10 cellular contexts compared by ENCODE assay signal in genomic region chr19:6276447-6276846, GRCh38. TPM values are rescaled to one million over a fixed set of nuclear protein-coding genes. Genes with fewer than 3 reads are reported as not detected.
A peak's percentile ranks its signal among the peaks of the same experiment; 100 is the strongest.
DNase-seq lines count a peak whose midpoint lies in the region; ATAC-seq, FAIRE-seq and TF ChIP-seq lines count a peak whose summit lies in the region.
"Had no signal": no experiment of that assay in that cellular context is flagged by ENCODE, and none has a peak within 500 bp of the region (broad histone marks: within the 10 kb centered on the region; RNA-seq: fewer than 3 reads in every experiment).

No MANE protein-coding gene starts in this region.

- H3K27me3 ChIP-seq in endothelial cell of umbilical vein (ENCODE audit: control insufficient read depth in 2 of 2, insufficient read depth in 2 of 2, low read length in 2 of 2) (no peaks in the 10 kb centered on the region), neural cell (ENCODE audit: insufficient read depth, low read depth, low read length) (no peaks in the 10 kb centered on the region)

- no peak for TF ChIP-seq CTCF in AG09319 (IDR thresholded peaks at IDR 0.05; ENCODE audit: low read depth, low read length)
- no peak for TF ChIP-seq CTCF in endothelial cell of umbilical vein (IDR thresholded peaks at IDR 0.05; ENCODE audit: extremely low read depth in 1 of 2, insufficient read depth in 1 of 2, low read depth in 1 of 2, low read length in 2 of 2)
- no peak for TF ChIP-seq CTCF in neural cell (IDR thresholded peaks at IDR 0.05; ENCODE audit: poor library complexity, severe bottlenecking)
- TF ChIP-seq CTCF in omental fat pad (IDR thresholded peaks at IDR 0.05): no peak

- peak; percentile 70 for DNase-seq in AG09319 (ENCODE audit: extremely low read depth, low read depth)
- peak; percentile 53 for DNase-seq in NCI-H82 (lab: John Stamatoyannopoulos, UW)
- DNase-seq in endothelial cell of umbilical vein (ENCODE audit: low read depth, low spot score): peak; percentile 58
- no peak for DNase-seq in DMS53 (lab: John Stamatoyannopoulos, UW)
- DNase-seq in omental fat pad (ENCODE audit: low spot score): no peak
- DNase-seq in HTR-8/SVneo (ENCODE audit: insufficient read length, low spot score): no peak
- DNase-seq: H9 had no signal

- no peaks in the 10 kb centered on the region for H3F3A ChIP-seq in neural cell (ENCODE audit: insufficient read depth, low read length, poor library complexity, severe bottlenecking)

- intact Hi-C loops in endothelial cell of umbilical vein (cut with micrococcal nuclease): loop anchor here (1.0 kb wide), 1 partner anchor 38 kb away; no protein-coding TSS in a partner anchor

- H4K20me1 ChIP-seq in endothelial cell of umbilical vein (replicated peaks; ENCODE audit: control insufficient read depth, extremely low read depth, insufficient read depth, low read length) (no peaks in the 10 kb centered on the region), neural cell (ENCODE audit: insufficient read depth) (peaks cover 8% of the 10 kb centered on the region)

- H3K4me3 ChIP-seq in endothelial cell of umbilical vein (replicated peaks in 1 of 3; ENCODE audit: insufficient read depth in 1 of 3, low read depth in 1 of 3, low read length in 3 of 3): no peak overlapping the region
- peak overlapping the region; percentile 91 for H3K4me3 ChIP-seq in neural cell (ENCODE audit: low read length)

- H3K4me1 ChIP-seq in endothelial cell of umbilical vein (ENCODE audit: control insufficient read depth, extremely low read depth, insufficient read depth, low read length): peaks cover 73% of the 10 kb centered on the region

- H3K9me2 ChIP-seq in neural cell (ENCODE audit: insufficient read depth, low read length): no peaks in the 10 kb centered on the region

- CTCF ChIA-PET in endothelial cell of umbilical vein (lab: Charles Lee): interaction anchor here (1.6 to 2.5 kb wide), 3 partner anchors 9 to 58 kb away, joined by 6 to 19 read pairs (median 10); no protein-coding TSS in a partner anchor

- peak overlapping the region; percentile 26 for H3K4me2 ChIP-seq in endothelial cell of umbilical vein (ENCODE audit: insufficient read depth, low read length)
- no peak overlapping the region for H3K4me2 ChIP-seq in neural cell (ENCODE audit: low read length)

- TF ChIP-seq RAD21 in neural cell (conservative IDR thresholded peaks at IDR 0.05): no peak

- BruUV-seq in endothelial cell of umbilical vein (replicated peaks; lab: Mats Ljungman, UMichigan): no TSS peak

- FAIRE-seq in endothelial cell of umbilical vein (lab: Jason Lieb, UNC) (peak; percentile 54), HTR-8/SVneo (lab: Jason Lieb, UNC) (no peak)

- H3K9me3 ChIP-seq in endothelial cell of umbilical vein (replicated peaks; ENCODE audit: control insufficient read depth, insufficient read depth, low read length) (no peaks in the 10 kb centered on the region), neural cell (ENCODE audit: low read length) (no peaks in the 10 kb centered on the region)

- dilution Hi-C loops in endothelial cell of umbilical vein (cut with MboI; ENCODE audit: extremely low pct_ligation_motif_present, low sequenced_read_pairs): loop anchor here (10.0 kb wide), 1 partner anchor 52 kb away; no protein-coding TSS in a partner anchor

- H3K36me3 ChIP-seq in endothelial cell of umbilical vein (ENCODE audit: control insufficient read depth in 2 of 2, extremely low read depth in 1 of 2, insufficient read depth in 2 of 2, low read length in 2 of 2) (no peaks in the 10 kb centered on the region), neural cell (ENCODE audit: insufficient read depth, low read length) (no peaks in the 10 kb centered on the region)

- POLR2A ChIA-PET in endothelial cell of umbilical vein (lab: Charles Lee): interaction anchor here (1.1 kb wide), 1 partner anchor 38 kb away, joined by 3 read pairs; no protein-coding TSS in a partner anchor

- peaks cover 68% of the 10 kb centered on the region for H3K79me2 ChIP-seq in endothelial cell of umbilical vein (ENCODE audit: control insufficient read depth, insufficient read depth, low read length)
- H3K79me2 ChIP-seq in neural cell (replicated peaks; ENCODE audit: insufficient read depth, low read length): peaks cover 80% of the 10 kb centered on the region

- TF ChIP-seq EP300 in neural cell (conservative IDR thresholded peaks at IDR 0.05; ENCODE audit: poor library complexity, severe bottlenecking): no peak

- peak overlapping the region; percentile 58 for H3K27ac ChIP-seq in endothelial cell of umbilical vein (ENCODE audit: insufficient read depth, low read depth, low read length)
- no peak overlapping the region for H3K27ac ChIP-seq in neural cell (ENCODE audit: low read length)

- no peaks in the 10 kb centered on the region for H3K9me1 ChIP-seq in endothelial cell of umbilical vein (replicated peaks; ENCODE audit: control insufficient read depth, extremely low read depth, insufficient read depth, low read length)

- no peak for TF ChIP-seq POLR2A in endothelial cell of umbilical vein (IDR thresholded peaks at IDR 0.05; ENCODE audit: low read depth, low read length)

- H2AFZ ChIP-seq in endothelial cell of umbilical vein (ENCODE audit: low read depth, low read length): no peak overlapping the region
- no peak overlapping the region for H2AFZ ChIP-seq in neural cell (ENCODE audit: low read depth, low read length)

- peak overlapping the region; percentile 15 for H3K9ac ChIP-seq in endothelial cell of umbilical vein (replicated peaks; ENCODE audit: extremely low read depth, insufficient read depth, low read length)
- H3K9ac ChIP-seq in neural cell (ENCODE audit: low read length): no peak overlapping the region

- ATAC-seq in omental fat pad (ENCODE audit: low FRiP score) (no peak), GM21526 (IDR thresholded peaks at IDR 0.05; ENCODE audit: low FRiP score, unreplicated experiment) (no peak)

TF ChIP-seq in endothelial cell of umbilical vein, 7 proteins besides CTCF, POLR2A, EP300 and RAD21:
- TF ChIP-seq GATA2 (IDR thresholded peaks at IDR 0.05; ENCODE audit: insufficient read depth, insufficient read length, low read depth, low read length) (peak; percentile 40), JUN (IDR thresholded peaks at IDR 0.05; ENCODE audit: borderline replicate concordance, insufficient read depth, insufficient read length, low read depth) (no peak)

TF ChIP-seq in neural cell, 6 proteins besides CTCF, POLR2A, EP300 and RAD21:
- TF ChIP-seq TAF1 (IDR thresholded peaks at IDR 0.05; ENCODE audit: low read depth) (no peak), EZH2 (IDR thresholded peaks at IDR 0.05; ENCODE audit: borderline replicate concordance, insufficient read depth, low read length, poor library complexity, severe bottlenecking) (no peak), POLR2AphosphoS5 (IDR thresholded peaks at IDR 0.05) (no peak), MXI1 (conservative IDR thresholded peaks at IDR 0.05; ENCODE audit: poor library complexity, severe bottlenecking) (no peak), SMC3 (conservative IDR thresholded peaks at IDR 0.05; ENCODE audit: poor library complexity) (no peak), REST (IDR thresholded peaks at IDR 0.05; ENCODE audit: borderline replicate concordance) (no peak)

RNA-seq across cellular contexts. Expression of gene MLLT1, which starts 3.3 kb away (rescaled TPM):
- 79.2 and 84.8 TPM in 2 replicates for total RNA-seq in endothelial cell of umbilical vein
- 43.9 and 52.9 TPM in 2 replicates for polyA plus RNA-seq in endothelial cell of umbilical vein
- 32.5 and 45.8 TPM in 2 replicates for polyA plus RNA-seq in endothelial cell of umbilical vein (2011; cell fraction: cytosol; rRNA removed)
- 62.0 and 69.5 TPM in 2 replicates for polyA plus RNA-seq in endothelial cell of umbilical vein (2011; cell fraction: nucleus; rRNA removed)
- 37.9 and 50.9 TPM in 2 replicates for polyA plus RNA-seq in endothelial cell of umbilical vein (2012)
- 34.3 and 51.6 TPM in 2 replicates for polyA minus RNA-seq in endothelial cell of umbilical vein
- 63.8 TPM for polyA minus RNA-seq in endothelial cell of umbilical vein (2011; cell fraction: cytosol; rRNA and poly(A)+ RNA removed)
- 17.7 and 33.5 TPM in 2 replicates for polyA minus RNA-seq in endothelial cell of umbilical vein (2011; cell fraction: nucleus; rRNA and poly(A)+ RNA removed)
- polyA plus RNA-seq in neural cell: 34.0 and 39.3 TPM in 2 replicates
- 32.0 and 43.3 TPM in 2 replicates for polyA minus RNA-seq in neural cell
- total RNA-seq in omental fat pad: 10 to 100 TPM; 14.1 to 23.3 (median 18.1) TPM

RNA-seq across cellular contexts. Expression of gene ACER1, which starts 57.0 kb away (rescaled TPM):
- total RNA-seq in endothelial cell of umbilical vein (not detected in 2 replicates), omental fat pad (not detected)
- polyA plus RNA-seq in endothelial cell of umbilical vein (0.04 TPM in 1 of 2 replicates, not detected in the other), neural cell (0.62 TPM in 1 of 2 replicates, not detected in the other)
- polyA plus RNA-seq in endothelial cell of umbilical vein (2011; cell fraction: cytosol; rRNA removed): 0.05 TPM in 1 of 2 replicates, not detected in the other
- polyA plus RNA-seq in endothelial cell of umbilical vein (2011; cell fraction: nucleus; rRNA removed): not detected in 2 replicates
- not detected in 2 replicates for polyA plus RNA-seq in endothelial cell of umbilical vein (2012)
- polyA minus RNA-seq in endothelial cell of umbilical vein (0.51 TPM in 1 of 2 replicates, not detected in the other), neural cell (not detected in 2 replicates)
- not detected for polyA minus RNA-seq in endothelial cell of umbilical vein (2011; cell fraction: cytosol; rRNA and poly(A)+ RNA removed)
- not detected in 2 replicates for polyA minus RNA-seq in endothelial cell of umbilical vein (2011; cell fraction: nucleus; rRNA and poly(A)+ RNA removed)
- total RNA-seq: G401, H9 had no signal

Comparison
In these comparisons a context has a peak if more than half of its experiments do, and no peak if none do; other contexts are left out.
1. DNase-seq: peak in AG09319 (single experiment), NCI-H82 (single experiment) and endothelial cell of umbilical vein (single experiment); none in DMS53 (single experiment), omental fat pad (single experiment) and HTR-8/SVneo (single experiment).